Comparison of ENCODE assay signal across 1 cellular context in genomic region chr1:43524804-43525203, GRCh38.
A peak's percentile ranks its signal among the peaks of the same experiment; 100 is the strongest.
TF ChIP-seq lines count a peak whose summit lies in the region.

No MANE protein-coding gene starts in this region.

TF ChIP-seq in K562, 482 proteins besides CTCF, POLR2A, EP300 and RAD21 (continued from another document and continues in another):
- no peak for TF ChIP-seq HINFP (tag; conservative IDR thresholded peaks at IDR 0.05; ENCODE audit: low read depth)
- no peak for TF ChIP-seq ZNF583 (CRISPR knock-in tag; IDR thresholded peaks at IDR 0.05)
- no peak for TF ChIP-seq CUX1 (CRISPR knock-in tag; IDR thresholded peaks at IDR 0.05)
- peak; percentile 52; the same call in 1 of the 2 replicates for TF ChIP-seq MGA (IDR thresholded peaks at IDR 0.05)
- no peak for TF ChIP-seq ZNF253 (CRISPR knock-in tag; conservative IDR thresholded peaks at IDR 0.05)
- no peak for TF ChIP-seq CCNT2 (IDR thresholded peaks at IDR 0.05; ENCODE audit: borderline replicate concordance, extremely low read depth, insufficient read length, low read depth, low read length)
- no peak for TF ChIP-seq MCM5 (IDR thresholded peaks at IDR 0.05; ENCODE audit: low read depth)
- TF ChIP-seq MCM2 (IDR thresholded peaks at IDR 0.05; ENCODE audit: low read depth) = no peak
- TF ChIP-seq PRDM10 (IDR thresholded peaks at IDR 0.05; ENCODE audit: partially characterized antibody) = peak; percentile 74
- TF ChIP-seq E2F5 (CRISPR knock-in tag; IDR thresholded peaks at IDR 0.05) = no peak
- TF ChIP-seq HMGXB4 (CRISPR knock-in tag; IDR thresholded peaks at IDR 0.05) = no peak
- TF ChIP-seq ZNF644 (tag; IDR thresholded peaks at IDR 0.05; ENCODE audit: low read depth) = no peak
- TF ChIP-seq DACH1 (IDR thresholded peaks at IDR 0.05; ENCODE audit: partially characterized antibody) = no peak
- no peak for TF ChIP-seq FOXJ2 (tag; IDR thresholded peaks at IDR 0.05)
- TF ChIP-seq SAP30 (IDR thresholded peaks at IDR 0.05; ENCODE audit: borderline replicate concordance, insufficient read depth, low read depth, low read length, poor library complexity, severe bottlenecking) = no peak
- no peak for TF ChIP-seq EP400 (IDR thresholded peaks at IDR 0.05)
- peak; percentile 77 to 80 for TF ChIP-seq NRF1 (conservative IDR thresholded peaks at IDR 0.05 in 1 of 2, IDR thresholded peaks at IDR 0.05 in 1 of 2)
- peak; percentile 58; the same call in 1 of the 2 replicates for TF ChIP-seq ATF7 (IDR thresholded peaks at IDR 0.05)
- no peak for TF ChIP-seq NEUROD1 (IDR thresholded peaks at IDR 0.05; ENCODE audit: borderline replicate concordance, low read depth, low read length, partially characterized antibody)
- peak; percentile 64 for TF ChIP-seq PKNOX1 (IDR thresholded peaks at IDR 0.05)
- no peak for TF ChIP-seq NR2F6 (CRISPR knock-in tag; IDR thresholded peaks at IDR 0.05)
- TF ChIP-seq POLR3G (IDR thresholded peaks at IDR 0.05; ENCODE audit: extremely low read depth, insufficient read length, insufficient replicate concordance) = no peak
- peak; percentile 69; the same call in 1 of the 2 replicates for TF ChIP-seq RAD51 (IDR thresholded peaks at IDR 0.05; ENCODE audit: borderline replicate concordance, low read depth)
- no peak for TF ChIP-seq DPF2 (IDR thresholded peaks at IDR 0.05)
- no peak for TF ChIP-seq ZNF324 (CRISPR knock-in tag; IDR thresholded peaks at IDR 0.05)
